23 cellular contexts compared by ENCODE assay signal in the genomic region with DNA sequence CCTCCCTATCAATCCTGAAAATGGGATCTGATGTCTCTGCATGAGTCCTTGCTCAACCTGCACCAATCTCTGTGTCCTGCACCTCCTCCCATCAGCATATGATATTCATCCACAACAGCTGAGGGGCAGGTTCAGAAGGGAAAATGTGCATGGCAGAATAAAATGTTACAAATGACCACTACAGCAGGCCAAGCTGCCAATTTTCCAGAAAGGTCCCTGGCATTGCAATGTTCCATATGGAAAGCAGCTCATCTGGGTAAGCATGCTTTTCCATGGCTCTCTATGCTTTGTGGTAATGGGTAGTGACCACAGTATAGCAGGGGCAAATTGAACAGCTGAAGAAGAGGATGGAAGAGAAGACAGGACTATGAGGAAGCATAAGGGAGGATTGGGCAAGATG.
"Had no signal": no experiment of that assay in that cellular context is flagged by ENCODE, and none has a peak within 500 bp of the region (broad histone marks: within the 10 kb centered on the region; RNA-seq: fewer than 3 reads in every experiment).

No MANE protein-coding gene starts in this region.

- H3K27ac ChIP-seq: colonic mucosa, coronary artery, epithelial cell of prostate, esophagus muscularis mucosa, esophagus squamous epithelium, foreskin keratinocyte, gastrocnemius medialis, gastroesophageal sphincter, heart left ventricle, heart right ventricle had no signal

- H3K36me3 ChIP-seq: colonic mucosa, esophagus muscularis mucosa, esophagus squamous epithelium, gastrocnemius medialis, gastroesophageal sphincter, heart left ventricle, heart right ventricle had no signal

- H3K27me3 ChIP-seq: colonic mucosa, dorsolateral prefrontal cortex, esophagus muscularis mucosa, esophagus squamous epithelium, foreskin keratinocyte, gastrocnemius medialis, gastroesophageal sphincter, heart left ventricle, heart right ventricle had no signal

- H3K4me3 ChIP-seq: colonic mucosa, coronary artery, dorsolateral prefrontal cortex, esophagus muscularis mucosa, esophagus squamous epithelium, gastrocnemius medialis, gastroesophageal sphincter, heart left ventricle, heart right ventricle had no signal

- DNase-seq: colonic mucosa; cortex of kidney; dermis blood vessel endothelial cell; effector CD4-positive, alpha-beta T cell; effector CD8-positive, alpha-beta T cell; effector memory CD4-positive, alpha-beta T cell; effector memory CD8-positive, alpha-beta T cell; endodermal cell; erythroblast; esophagus squamous epithelium; foreskin fibroblast; foreskin keratinocyte; foreskin melanocyte; gastrocnemius medialis; glutamatergic neuron; head of caudate nucleus; heart left ventricle; heart right ventricle had no signal

- H3K4me1 ChIP-seq: colonic mucosa, esophagus squamous epithelium, foreskin keratinocyte, gastrocnemius medialis, heart left ventricle, heart right ventricle had no signal
